9 cellular contexts compared by ENCODE assay signal in genomic region chr11:115912484-115912945, GRCh38.
DNase-seq lines count a peak whose midpoint lies in the region; ATAC-seq and TF ChIP-seq lines count a peak whose summit lies in the region.
"Had no signal": no experiment of that assay in that cellular context is flagged by ENCODE, and none has a peak within 500 bp of the region (broad histone marks: within the 10 kb centered on the region; RNA-seq: fewer than 3 reads in every experiment).

No MANE protein-coding gene starts in this region.

- no peak overlapping the region for H3K4me2 ChIP-seq in mesendoderm (ENCODE audit: low read length)

- no peak overlapping the region for H2BK15ac ChIP-seq in mesendoderm (replicated peaks; ENCODE audit: low read depth)

- no CpG with 5 or more reads among the region's 2 CpGs for WGBS in mesendoderm (ENCODE audit: extremely low coverage, insufficient coverage, low lambda C conversion rate)

- intact Hi-C loops in mucosa of descending colon (cut with DNase I, micrococcal nuclease): no loop called here

- H3K4me1 ChIP-seq in mesendoderm (ENCODE audit: control insufficient read depth, low read depth, low read length) (no peaks in the 10 kb centered on the region), mucosa of descending colon (ENCODE audit: low read depth) (no peaks in the 10 kb centered on the region)

- no peak overlapping the region for H3K27ac ChIP-seq in mesendoderm (ENCODE audit: low read depth, low read length)
- H3K27ac ChIP-seq: skin epidermis had no signal

- H3K79me1 ChIP-seq in mesendoderm (ENCODE audit: low read length): no peaks in the 10 kb centered on the region

- H4K8ac ChIP-seq in mesendoderm (ENCODE audit: low read depth, low read length): no peak overlapping the region

- ATAC-seq in HG02610 (IDR thresholded peaks at IDR 0.05; ENCODE audit: unreplicated experiment) (peak; percentile 64), HG02852 (IDR thresholded peaks at IDR 0.05; ENCODE audit: unreplicated experiment) (no peak), mucosa of descending colon (no peak)

- no peaks in the 10 kb centered on the region for H3K9me3 ChIP-seq in mucosa of descending colon

- H3K79me2 ChIP-seq in mesendoderm (ENCODE audit: control insufficient read depth, insufficient read depth, low read length): no peaks in the 10 kb centered on the region

- no peak overlapping the region for H3K4ac ChIP-seq in mesendoderm (ENCODE audit: low read depth, low read length)

- TF ChIP-seq CTCF in GM12874 (IDR thresholded peaks at IDR 0.05; ENCODE audit: insufficient read depth, low read depth, low read length) (peak; percentile 39; the same call in 1 of the 2 replicates), mucosa of descending colon (IDR thresholded peaks at IDR 0.05) (no peak)

- in situ Hi-C loops in ACHN (cut with HindIII; ENCODE audit: low pct_ligation_motif_present, low pct_unique_long_range_greater_than_20kb, low sequenced_read_pairs): no loop called here

- H3K27me3 ChIP-seq in mesendoderm (ENCODE audit: insufficient read depth, low read length, poor library complexity): no peaks in the 10 kb centered on the region

- no peak overlapping the region for H4K5ac ChIP-seq in mesendoderm (ENCODE audit: low read length)

- no peak overlapping the region for H3K23ac ChIP-seq in mesendoderm (ENCODE audit: low read length)

- H3K9ac ChIP-seq in mesendoderm (ENCODE audit: low read length): no peak overlapping the region

- H3K4me3 ChIP-seq in mesendoderm (ENCODE audit: low read length) (no peak overlapping the region), mucosa of descending colon (no peak overlapping the region)
- H3K4me3 ChIP-seq: skin epidermis had no signal

- H2AK5ac ChIP-seq in mesendoderm (ENCODE audit: low read length): no peak overlapping the region

- no peak overlapping the region for H3K18ac ChIP-seq in mesendoderm (ENCODE audit: low read length)

- no peak overlapping the region for H3K56ac ChIP-seq in mesendoderm (ENCODE audit: low read length)

- no peak overlapping the region for H2BK120ac ChIP-seq in mesendoderm (ENCODE audit: low read depth, low read length)

- H3K36me3 ChIP-seq in mesendoderm (ENCODE audit: control insufficient read depth, insufficient read depth, low read length) (no peaks in the 10 kb centered on the region), mucosa of descending colon (ENCODE audit: low read depth) (no peaks in the 10 kb centered on the region)

- H2BK5ac ChIP-seq in mesendoderm (ENCODE audit: low read length): no peak overlapping the region

- DNase-seq in NOMO-1 treated with DMSO at 0.1 percent for 48 hours (lab: John Stamatoyannopoulos, UW; ENCODE audit: unreplicated experiment): peak; percentile 85
- peak; percentile 68 for DNase-seq in mesendoderm
- no peak for DNase-seq in ACHN
- no peak for DNase-seq in mucosa of descending colon
- no peak for DNase-seq in ecto neural progenitor cell (ENCODE audit: low spot score)

Comparison
In these comparisons a context has a peak if more than half of its experiments do, and no peak if none do; other contexts are left out.
1. DNase-seq: peak in NOMO-1 treated with DMSO at 0.1 percent for 48 hours (single experiment) and mesendoderm (single experiment); none in ACHN (single experiment), mucosa of descending colon (0 of 3) and ecto neural progenitor cell (single experiment).